22 cellular contexts compared by ENCODE assay signal in genomic region chr5:93886098-93886806, GRCh38.
DNase-seq lines count a peak whose midpoint lies in the region; TF ChIP-seq lines count a peak whose summit lies in the region.
"Had no signal": no experiment of that assay in that cellular context is flagged by ENCODE, and none has a peak within 500 bp of the region (broad histone marks: within the 10 kb centered on the region; RNA-seq: fewer than 3 reads in every experiment).

No MANE protein-coding gene starts in this region.

- H3K4me1 Mint-ChIP-seq in osteocyte (ENCODE audit: unreplicated experiment) = peaks cover 29% of the 10 kb centered on the region
- peaks cover 22% of the 10 kb centered on the region for H3K4me1 Mint-ChIP-seq in activated T-helper 1 cell treated with anti-CD3 and anti-CD28 coated beads, Interleukin-12 subunit alpha, Interleukin-12 subunit beta, Interleukin-2, Interleukin-4 antibody, amounts not matched to agents 30 ng/mL and 10 ng/mL and 1 ng/mL, durations not matched to agents 14 hours and 24 hours and 36 hours (ENCODE audit: low read depth)

- intact Hi-C loops in activated T-helper 1 cell treated with anti-CD3 and anti-CD28 coated beads, Interleukin-12 subunit alpha, Interleukin-12 subunit beta, Interleukin-2, Interleukin-4 antibody, amounts not matched to agents 30 ng/mL and 10 ng/mL and 1 ng/mL, durations not matched to agents 14 hours and 24 hours and 36 hours (cut with micrococcal nuclease) = no loop called here

- H3K27me3 Mint-ChIP-seq in osteocyte (ENCODE audit: unreplicated experiment) = no peaks in the 10 kb centered on the region
- H3K27me3 Mint-ChIP-seq in activated T-helper 1 cell treated with anti-CD3 and anti-CD28 coated beads, Interleukin-12 subunit alpha, Interleukin-12 subunit beta, Interleukin-2, Interleukin-4 antibody, amounts not matched to agents 30 ng/mL and 10 ng/mL and 1 ng/mL, durations not matched to agents 14 hours and 24 hours and 36 hours (ENCODE audit: insufficient read depth) = no peaks in the 10 kb centered on the region
- H3K27me3 Mint-ChIP-seq: activated T-cell treated with anti-CD3 and anti-CD28 coated beads, Interleukin-2, amount 50 U/mL, for 24 hours; IgD-negative memory B cell had no signal

- H3K4me3 Mint-ChIP-seq in osteocyte (ENCODE audit: unreplicated experiment) = peak overlapping the region; percentile 62
- H3K4me3 Mint-ChIP-seq in activated T-helper 1 cell treated with anti-CD3 and anti-CD28 coated beads, Interleukin-12 subunit alpha, Interleukin-12 subunit beta, Interleukin-2, Interleukin-4 antibody, amounts not matched to agents 30 ng/mL and 10 ng/mL and 1 ng/mL, durations not matched to agents 14 hours and 24 hours and 36 hours = no peak overlapping the region
- H3K4me3 Mint-ChIP-seq: activated naive CD4-positive, alpha-beta T cell treated with anti-CD3 and anti-CD28 coated beads for 36 hours had no signal

- no peaks in the 10 kb centered on the region for H3K36me3 Mint-ChIP-seq in osteocyte (ENCODE audit: unreplicated experiment)
- H3K36me3 Mint-ChIP-seq in activated T-helper 1 cell treated with anti-CD3 and anti-CD28 coated beads, Interleukin-12 subunit alpha, Interleukin-12 subunit beta, Interleukin-2, Interleukin-4 antibody, amounts not matched to agents 30 ng/mL and 10 ng/mL and 1 ng/mL, durations not matched to agents 14 hours and 24 hours and 36 hours (ENCODE audit: low read depth) = no peaks in the 10 kb centered on the region

- H3K9me3 Mint-ChIP-seq in osteocyte (ENCODE audit: unreplicated experiment) = no peaks in the 10 kb centered on the region
- no peaks in the 10 kb centered on the region for H3K9me3 Mint-ChIP-seq in activated T-helper 1 cell treated with anti-CD3 and anti-CD28 coated beads, Interleukin-12 subunit alpha, Interleukin-12 subunit beta, Interleukin-2, Interleukin-4 antibody, amounts not matched to agents 30 ng/mL and 10 ng/mL and 1 ng/mL, durations not matched to agents 14 hours and 24 hours and 36 hours
- H3K9me3 Mint-ChIP-seq: activated naive CD4-positive, alpha-beta T cell treated with anti-CD3 and anti-CD28 coated beads for 36 hours; activated T-cell treated with anti-CD3 and anti-CD28 coated beads, Interleukin-2, amount 50 U/mL, for 24 hours; IgD-negative memory B cell had no signal

- H3K27ac Mint-ChIP-seq in osteocyte (ENCODE audit: unreplicated experiment) = peak overlapping the region; percentile 29
- H3K27ac Mint-ChIP-seq in activated T-helper 1 cell treated with anti-CD3 and anti-CD28 coated beads, Interleukin-12 subunit alpha, Interleukin-12 subunit beta, Interleukin-2, Interleukin-4 antibody, amounts not matched to agents 30 ng/mL and 10 ng/mL and 1 ng/mL, durations not matched to agents 14 hours and 24 hours and 36 hours = no peak overlapping the region
- H3K27ac Mint-ChIP-seq: activated T-cell treated with anti-CD3 and anti-CD28 coated beads, Interleukin-2, amount 50 U/mL, for 24 hours; IgD-negative memory B cell had no signal

- peak; percentile 7 for DNase-seq in DMS53 (lab: John Stamatoyannopoulos, UW)
- DNase-seq in DMS53 treated with DMSO at 0.1 percent for 48 hours (lab: John Stamatoyannopoulos, UW; ENCODE audit: unreplicated experiment) = no peak
- DNase-seq in OCI-M1 (lab: John Stamatoyannopoulos, UW) = peak; percentile 57
- peak; percentile 43 for DNase-seq in iris pigment epithelial cell (ENCODE audit: low read depth)
- DNase-seq in osteocyte (ENCODE audit: extremely low spot score, unreplicated experiment) = no peak
- DNase-seq in activated T-helper 1 cell treated with anti-CD3 and anti-CD28 coated beads, Interleukin-12 subunit alpha, Interleukin-12 subunit beta, Interleukin-2, Interleukin-4 antibody, amounts not matched to agents 30 ng/mL and 10 ng/mL and 1 ng/mL, durations not matched to agents 14 hours and 24 hours and 36 hours (ENCODE audit: low spot score) = no peak
- no peak for DNase-seq in middle frontal gyrus (ENCODE audit: extremely low spot score, low spot score)
- no peak for DNase-seq in HK-2 (ENCODE audit: unreplicated experiment)
- DNase-seq: activated CD4-positive, alpha-beta T cell treated with anti-CD3 and anti-CD28 coated beads for 48 hours; activated naive CD4-positive, alpha-beta T cell treated with anti-CD3 and anti-CD28 coated beads for 36 hours; activated T-cell treated with anti-CD3 and anti-CD28 coated beads, Interleukin-2, amount 50 U/mL, for 24 hours; amygdala; cortex of kidney; foreskin melanocyte; GM23248; heart right ventricle; NCI-H1092 treated with DMSO at 0.1 percent for 48 hours; NCI-H2029; stimulated activated naive CD8-positive, alpha-beta T cell treated with anti-CD3 and anti-CD28 coated beads, Interleukin-15, Interleukin-2, amounts not matched to agents 100 U/mL and 50 U/mL, for 24 hours; SW 1271; T-helper 9 cell had no signal

- TF ChIP-seq CTCF in osteocyte (IDR thresholded peaks at IDR 0.05) = no peak

Comparison
In these comparisons a context has a peak if more than half of its experiments do, and no peak if none do; other contexts are left out.
1. DNase-seq: peak in DMS53 (single experiment), OCI-M1 (single experiment) and iris pigment epithelial cell (single experiment); none in DMS53 treated with DMSO at 0.1 percent for 48 hours (single experiment), osteocyte (single experiment), activated T-helper 1 cell treated with anti-CD3 and anti-CD28 coated beads, Interleukin-12 subunit alpha, Interleukin-12 subunit beta, Interleukin-2, Interleukin-4 antibody, amounts not matched to agents 30 ng/mL and 10 ng/mL and 1 ng/mL, durations not matched to agents 14 hours and 24 hours and 36 hours (single experiment), middle frontal gyrus (single experiment) and HK-2 (single experiment).